In the genomic region with DNA sequence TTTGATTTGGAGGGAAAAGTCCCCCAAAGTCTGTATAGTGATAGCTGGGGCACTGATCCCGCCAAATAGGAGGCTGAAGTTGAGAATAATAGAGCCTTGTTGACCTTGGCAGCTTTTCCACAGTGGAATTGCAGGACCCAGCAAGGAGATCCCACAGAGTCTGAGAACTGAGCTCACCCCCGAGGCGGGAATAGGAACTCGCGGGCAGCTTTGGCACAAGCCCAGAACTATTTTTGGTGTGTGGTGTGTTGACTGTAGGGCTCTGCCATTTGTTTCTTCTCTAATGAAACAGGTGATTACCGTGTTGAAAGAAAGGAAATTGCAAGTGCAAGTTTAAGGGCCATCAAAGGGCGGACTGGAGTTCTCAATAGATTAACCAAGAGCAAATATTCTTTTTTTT, we compare ENCODE assay signal across 11 cellular contexts. TPM values are rescaled to one million over a fixed set of nuclear protein-coding genes. Genes with fewer than 3 reads are reported as not detected.
A peak's percentile ranks its signal among the peaks of the same experiment; 100 is the strongest.
DNase-seq lines count a peak whose midpoint lies in the region.
"Had no signal": no experiment of that assay in that cellular context is flagged by ENCODE, and none has a peak within 500 bp of the region (broad histone marks: within the 10 kb centered on the region; RNA-seq: fewer than 3 reads in every experiment).

No MANE protein-coding gene starts in this region.

- POLR2A ChIA-PET in activated CD4-positive, alpha-beta T cell treated with anti-CD3 and anti-CD28 coated beads, Interleukin-2, amount 10 ng/mL, durations not matched to agents 7 days and 5 days (lab: Charles Lee): no interaction called here

- H3K9me3 Mint-ChIP-seq in activated naive CD8-positive, alpha-beta T cell treated with anti-CD3 and anti-CD28 coated beads for 36 hours: no peaks in the 10 kb centered on the region
- H3K9me3 Mint-ChIP-seq in activated CD4-positive, alpha-beta T cell treated with anti-CD3 and anti-CD28 coated beads, Interleukin-2, amount 10 ng/mL, durations not matched to agents 7 days and 5 days: no peaks in the 10 kb centered on the region
- no peaks in the 10 kb centered on the region for H3K9me3 Mint-ChIP-seq in activated T-helper 2 cell treated with anti-CD3 and anti-CD28 coated beads, Interferon-gamma antibody, Interleukin-2, Interleukin-4, amounts not matched to agents 10 μg/mL and 5 μg/mL and 100 μg/mL, durations not matched to agents 14 hours and 24 hours and 36 hours
- H3K9me3 Mint-ChIP-seq: GM23338 had no signal

- H3K4me3 Mint-ChIP-seq in activated naive CD8-positive, alpha-beta T cell treated with anti-CD3 and anti-CD28 coated beads for 36 hours: no peak overlapping the region
- no peak overlapping the region for H3K4me3 Mint-ChIP-seq in activated CD4-positive, alpha-beta T cell treated with anti-CD3 and anti-CD28 coated beads, Interleukin-2, amount 10 ng/mL, durations not matched to agents 7 days and 5 days
- H3K4me3 Mint-ChIP-seq in activated T-helper 2 cell treated with anti-CD3 and anti-CD28 coated beads, Interferon-gamma antibody, Interleukin-2, Interleukin-4, amounts not matched to agents 10 μg/mL and 5 μg/mL and 100 μg/mL, durations not matched to agents 14 hours and 24 hours and 36 hours (ENCODE audit: low read depth): no peak overlapping the region
- H3K4me3 Mint-ChIP-seq: GM23338 had no signal

- CTCF ChIA-PET in activated CD4-positive, alpha-beta T cell treated with anti-CD3 and anti-CD28 coated beads, Interleukin-2, amount 10 ng/mL, durations not matched to agents 7 days and 5 days (lab: Charles Lee): no interaction called here

- peaks cover 26% of the 10 kb centered on the region for H3K4me1 Mint-ChIP-seq in activated naive CD8-positive, alpha-beta T cell treated with anti-CD3 and anti-CD28 coated beads for 36 hours
- peaks cover 2% of the 10 kb centered on the region for H3K4me1 Mint-ChIP-seq in activated CD4-positive, alpha-beta T cell treated with anti-CD3 and anti-CD28 coated beads, Interleukin-2, amount 10 ng/mL, durations not matched to agents 7 days and 5 days
- H3K4me1 Mint-ChIP-seq in activated T-helper 2 cell treated with anti-CD3 and anti-CD28 coated beads, Interferon-gamma antibody, Interleukin-2, Interleukin-4, amounts not matched to agents 10 μg/mL and 5 μg/mL and 100 μg/mL, durations not matched to agents 14 hours and 24 hours and 36 hours (ENCODE audit: low read depth): no peaks in the 10 kb centered on the region

- intact Hi-C loops in activated T-helper 2 cell treated with anti-CD3 and anti-CD28 coated beads, Interferon-gamma antibody, Interleukin-2, Interleukin-4, amounts not matched to agents 10 μg/mL and 5 μg/mL and 100 μg/mL, durations not matched to agents 14 hours and 24 hours and 36 hours (cut with micrococcal nuclease): no loop called here

- DNase-seq in EH (ENCODE audit: low read depth) (peak; percentile 74), NCI-H2196 treated with DMSO at 0.1 percent for 48 hours (lab: John Stamatoyannopoulos, UW; ENCODE audit: unreplicated experiment) (peak; percentile 59), brain pericyte (ENCODE audit: low read depth, low spot score) (peak; percentile 73), mesenteric fat pad (ENCODE audit: low spot score) (peak; percentile 84)
- DNase-seq in activated naive CD8-positive, alpha-beta T cell treated with anti-CD3 and anti-CD28 coated beads for 36 hours: no peak
- DNase-seq in activated CD4-positive, alpha-beta T cell treated with anti-CD3 and anti-CD28 coated beads, Interleukin-2, amount 10 ng/mL, durations not matched to agents 7 days and 5 days: no peak
- no peak for DNase-seq in activated T-helper 2 cell treated with anti-CD3 and anti-CD28 coated beads, Interferon-gamma antibody, Interleukin-2, Interleukin-4, amounts not matched to agents 10 μg/mL and 5 μg/mL and 100 μg/mL, durations not matched to agents 14 hours and 24 hours and 36 hours (ENCODE audit: low spot score)
- no peak for DNase-seq in activated CD8-positive, alpha-beta memory T cell treated with anti-CD3 and anti-CD28 coated beads for 24 hours
- DNase-seq: nucleus accumbens; stimulated activated CD4-positive, alpha-beta T cell treated with anti-CD3 and anti-CD28 coated beads, Interleukin-4, amount 100 ng/mL, for 24 hours had no signal

- H3K27me3 Mint-ChIP-seq in activated naive CD8-positive, alpha-beta T cell treated with anti-CD3 and anti-CD28 coated beads for 36 hours: no peaks in the 10 kb centered on the region
- H3K27me3 Mint-ChIP-seq in activated CD4-positive, alpha-beta T cell treated with anti-CD3 and anti-CD28 coated beads, Interleukin-2, amount 10 ng/mL, durations not matched to agents 7 days and 5 days: peaks cover 6% of the 10 kb centered on the region
- peaks cover 34% of the 10 kb centered on the region for H3K27me3 Mint-ChIP-seq in activated T-helper 2 cell treated with anti-CD3 and anti-CD28 coated beads, Interferon-gamma antibody, Interleukin-2, Interleukin-4, amounts not matched to agents 10 μg/mL and 5 μg/mL and 100 μg/mL, durations not matched to agents 14 hours and 24 hours and 36 hours (ENCODE audit: low read depth)

- no peak overlapping the region for H3K27ac Mint-ChIP-seq in activated naive CD8-positive, alpha-beta T cell treated with anti-CD3 and anti-CD28 coated beads for 36 hours
- no peak overlapping the region for H3K27ac Mint-ChIP-seq in activated CD4-positive, alpha-beta T cell treated with anti-CD3 and anti-CD28 coated beads, Interleukin-2, amount 10 ng/mL, durations not matched to agents 7 days and 5 days
- no peak overlapping the region for H3K27ac Mint-ChIP-seq in activated T-helper 2 cell treated with anti-CD3 and anti-CD28 coated beads, Interferon-gamma antibody, Interleukin-2, Interleukin-4, amounts not matched to agents 10 μg/mL and 5 μg/mL and 100 μg/mL, durations not matched to agents 14 hours and 24 hours and 36 hours
- H3K27ac Mint-ChIP-seq: GM23338 had no signal

- peaks cover 9% of the 10 kb centered on the region for H3K36me3 Mint-ChIP-seq in activated naive CD8-positive, alpha-beta T cell treated with anti-CD3 and anti-CD28 coated beads for 36 hours
- H3K36me3 Mint-ChIP-seq in activated CD4-positive, alpha-beta T cell treated with anti-CD3 and anti-CD28 coated beads, Interleukin-2, amount 10 ng/mL, durations not matched to agents 7 days and 5 days (ENCODE audit: low read depth): no peaks in the 10 kb centered on the region
- H3K36me3 Mint-ChIP-seq in activated T-helper 2 cell treated with anti-CD3 and anti-CD28 coated beads, Interferon-gamma antibody, Interleukin-2, Interleukin-4, amounts not matched to agents 10 μg/mL and 5 μg/mL and 100 μg/mL, durations not matched to agents 14 hours and 24 hours and 36 hours (ENCODE audit: low read depth): no peaks in the 10 kb centered on the region

RNA-seq across cellular contexts. Expression of a gene that starts 34.0 kb away (rescaled TPM):
- 20.4 TPM for total RNA-seq in mesenteric fat pad
- total RNA-seq in activated naive CD8-positive, alpha-beta T cell treated with anti-CD3 and anti-CD28 coated beads for 36 hours: 1 to 10 TPM; 2.2 to 2.5 TPM
- under 1 TPM; 0.08 to 0.17 TPM for total RNA-seq in activated CD4-positive, alpha-beta T cell treated with anti-CD3 and anti-CD28 coated beads, Interleukin-2, amount 10 ng/mL, durations not matched to agents 7 days and 5 days
- total RNA-seq in activated T-helper 2 cell treated with anti-CD3 and anti-CD28 coated beads, Interferon-gamma antibody, Interleukin-2, Interleukin-4, amounts not matched to agents 10 μg/mL and 5 μg/mL and 100 μg/mL, durations not matched to agents 14 hours and 24 hours and 36 hours: 0.64 and 0.78 TPM in 2 replicates

Comparison
In these comparisons a context has a peak if more than half of its experiments do, and no peak if none do; other contexts are left out.
1. DNase-seq: peak in EH (single experiment), NCI-H2196 treated with DMSO at 0.1 percent for 48 hours (single experiment), brain pericyte (single experiment) and mesenteric fat pad (single experiment); none in activated naive CD8-positive, alpha-beta T cell treated with anti-CD3 and anti-CD28 coated beads for 36 hours (single experiment), activated CD4-positive, alpha-beta T cell treated with anti-CD3 and anti-CD28 coated beads, Interleukin-2, amount 10 ng/mL, durations not matched to agents 7 days and 5 days (single experiment), activated T-helper 2 cell treated with anti-CD3 and anti-CD28 coated beads, Interferon-gamma antibody, Interleukin-2, Interleukin-4, amounts not matched to agents 10 μg/mL and 5 μg/mL and 100 μg/mL, durations not matched to agents 14 hours and 24 hours and 36 hours (single experiment) and activated CD8-positive, alpha-beta memory T cell treated with anti-CD3 and anti-CD28 coated beads for 24 hours (single experiment).